8 cellular contexts compared by ENCODE assay signal in the genomic region with DNA sequence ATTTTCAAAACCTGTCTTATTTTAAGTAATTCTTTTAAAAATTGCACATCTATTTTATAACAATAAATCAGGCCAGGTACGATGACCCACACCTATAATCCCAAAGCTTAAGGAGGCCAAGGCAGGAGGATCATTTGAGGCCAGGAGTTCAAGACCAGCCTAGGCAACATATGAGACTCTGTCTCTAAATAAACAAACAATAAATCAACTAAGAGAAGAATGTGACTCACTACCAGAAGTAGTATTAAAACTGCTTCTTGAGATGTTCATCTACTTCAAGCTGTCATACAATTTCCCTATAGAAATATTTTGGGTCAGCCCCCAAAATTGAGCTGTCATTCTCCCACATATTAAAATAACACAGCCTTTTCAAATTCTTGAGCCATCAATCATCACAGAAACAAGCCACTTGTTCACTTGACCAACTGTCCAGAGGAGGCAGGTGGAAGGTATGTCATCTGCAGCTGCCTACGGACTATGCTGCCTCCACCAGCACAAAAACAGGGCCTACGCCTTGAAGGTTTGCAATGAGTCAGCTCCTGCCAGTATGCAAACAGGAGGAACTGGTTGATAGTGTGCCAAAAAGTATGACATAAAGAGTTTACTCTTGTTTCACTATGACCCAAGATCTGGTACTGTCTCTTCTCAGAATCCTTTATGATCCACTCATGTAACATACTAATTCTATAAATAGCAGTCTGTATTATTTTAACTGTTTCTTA. TPM values are rescaled to one million over a fixed set of nuclear protein-coding genes. Genes with fewer than 3 reads are reported as not detected.
DNase-seq lines count a peak whose midpoint lies in the region; ATAC-seq and TF ChIP-seq lines count a peak whose summit lies in the region.

No MANE protein-coding gene starts in this region.

- peaks cover 2 to 12% (median 9%) of the 10 kb centered on the region in 3 donors for H3K4me1 Mint-ChIP-seq in CD8-positive, alpha-beta memory T cell

- H3K27me3 ChIP-seq in RWPE2 (ENCODE audit: insufficient read depth, poor library complexity, severe bottlenecking) (no peaks in the 10 kb centered on the region), colonic mucosa (no peaks in the 10 kb centered on the region)
- no peaks in the 10 kb centered on the region for H3K27me3 ChIP-seq in CD8-positive, alpha-beta memory T cell (ENCODE audit: insufficient read depth, low read length, poor library complexity, severe bottlenecking)

- peaks cover 12 to 90% (median 42%) of the 10 kb centered on the region in 3 donors for H3K36me3 Mint-ChIP-seq in CD8-positive, alpha-beta memory T cell

- peak; percentile 66 for DNase-seq in Caki2 (ENCODE audit: low read depth)
- DNase-seq in GM19238 (ENCODE audit: insufficient read length, low spot score) = peak; percentile 22
- DNase-seq in RWPE2 (ENCODE audit: low spot score) = peak; percentile 77
- DNase-seq in colonic mucosa = peak; percentile 59
- peak; percentile 91 for DNase-seq in renal cortical epithelial cell (ENCODE audit: low read depth)
- DNase-seq in CD8-positive, alpha-beta memory T cell = no peak
- no peak for DNase-seq in NCI-H1048 (lab: John Stamatoyannopoulos, UW)

- H3K4me3 ChIP-seq in RWPE2 (ENCODE audit: severe bottlenecking) (no peak overlapping the region), colonic mucosa (no peak overlapping the region)
- H3K4me3 ChIP-seq in CD8-positive, alpha-beta memory T cell (ENCODE audit: low read length) = no peak overlapping the region

- POLR2A ChIA-PET in CD8-positive, alpha-beta memory T cell (lab: Charles Lee) = interaction anchor here (0.6 kb wide), 1 partner anchor 40 kb away, joined by 4 read pairs; no protein-coding TSS in a partner anchor

- peak; percentile 31 for TF ChIP-seq CTCF in RWPE2 (IDR thresholded peaks at IDR 0.05; ENCODE audit: poor library complexity, severe bottlenecking)
- no peak for TF ChIP-seq CTCF in colonic mucosa (IDR thresholded peaks at IDR 0.05)

- in situ Hi-C loops in Caki2 (cut with HindIII; ENCODE audit: low pct_unique_long_range_greater_than_20kb, low sequenced_read_pairs) = no loop called here

- ATAC-seq in HG03139 (IDR thresholded peaks at IDR 0.05; ENCODE audit: unreplicated experiment) (peak; percentile 94), RWPE2 (ENCODE audit: low read depth) (peak; percentile 99)

- no peak overlapping the region for H3K4me3 Mint-ChIP-seq in CD8-positive, alpha-beta memory T cell

- peak overlapping the region in 3 of 8 donors; percentile 41 to 58 (median 52) for H3K27ac Mint-ChIP-seq in CD8-positive, alpha-beta memory T cell

- H3K9me3 ChIP-seq in RWPE2 (ENCODE audit: severe bottlenecking) = no peaks in the 10 kb centered on the region
- no peaks in the 10 kb centered on the region for H3K9me3 ChIP-seq in colonic mucosa
- H3K9me3 ChIP-seq in CD8-positive, alpha-beta memory T cell (ENCODE audit: low read length) = no peaks in the 10 kb centered on the region

- CTCF ChIA-PET in CD8-positive, alpha-beta memory T cell (lab: Charles Lee) = interaction anchor here (0.6 kb wide), 1 partner anchor 9 kb away, joined by 3 read pairs; no protein-coding TSS in a partner anchor

- H3K36me3 ChIP-seq in RWPE2 (ENCODE audit: low read depth) (peaks cover 36% of the 10 kb centered on the region), colonic mucosa (no peaks in the 10 kb centered on the region)
- peaks cover 49% of the 10 kb centered on the region for H3K36me3 ChIP-seq in CD8-positive, alpha-beta memory T cell (ENCODE audit: insufficient read depth, low read length)

- H3K9ac ChIP-seq in colonic mucosa (ENCODE audit: low read depth in 2 of 2, low read length in 2 of 2) = no peak overlapping the region

- intact Hi-C loops in colonic mucosa (cut with DNase I) = no loop called here

- peaks cover 7% of the 10 kb centered on the region for H3K4me1 ChIP-seq in RWPE2 (ENCODE audit: insufficient read depth, poor library complexity, severe bottlenecking)
- no peaks in the 10 kb centered on the region for H3K4me1 ChIP-seq in colonic mucosa
- H3K4me1 ChIP-seq in CD8-positive, alpha-beta memory T cell (ENCODE audit: insufficient read depth, low read length) = no peaks in the 10 kb centered on the region

- no peaks in the 10 kb centered on the region for H3K9me3 Mint-ChIP-seq in CD8-positive, alpha-beta memory T cell

- H3K27ac ChIP-seq in RWPE2 (ENCODE audit: poor library complexity, severe bottlenecking) (no peak overlapping the region), colonic mucosa (peak overlapping the region; percentile 23)
- no peak overlapping the region for H3K27ac ChIP-seq in CD8-positive, alpha-beta memory T cell (ENCODE audit: low read depth, low read length)

- H3K27me3 Mint-ChIP-seq in CD8-positive, alpha-beta memory T cell = no peaks in the 10 kb centered on the region

RNA-seq across cellular contexts. Expression of gene KIDINS220, which starts 33.6 kb away (rescaled TPM):
- total RNA-seq in Caki2 (2014; rRNA removed; shearing (Covaris generic); ENCODE audit: low replicate concordance) = 12.4 and 17.8 TPM in 2 replicates
- total RNA-seq in colonic mucosa (10 to 100 TPM; 37.1 to 51.0 TPM), renal cortical epithelial cell (47.2 and 86.1 TPM in 2 replicates)
- total RNA-seq in CD8-positive, alpha-beta memory T cell = 10 to 100 TPM; 33.1 to 33.2 TPM
- polyA plus RNA-seq in CD8-positive, alpha-beta memory T cell = 25.6 TPM

Comparison
In these comparisons a context has a peak if more than half of its experiments do, and no peak if none do; other contexts are left out.
1. DNase-seq: peak in Caki2 (single experiment), GM19238 (single experiment), RWPE2 (single experiment), colonic mucosa (single experiment) and renal cortical epithelial cell (single experiment); none in CD8-positive, alpha-beta memory T cell (0 of 5) and NCI-H1048 (single experiment).